Comparison of ENCODE assay signal across 15 cellular contexts in genomic region chr18:76130845-76131244, GRCh38.
"Had no signal": no experiment of that assay in that cellular context is flagged by ENCODE, and none has a peak within 500 bp of the region (broad histone marks: within the 10 kb centered on the region; RNA-seq: fewer than 3 reads in every experiment).

No MANE protein-coding gene starts in this region.

- H3K4me3 Mint-ChIP-seq: activated naive CD4-positive, alpha-beta T cell treated with anti-CD3 and anti-CD28 coated beads, Interleukin-2, amount 50 U/mL, for 24 hours; T-helper 17 cell had no signal

- H3K27me3 Mint-ChIP-seq: naive B cell, progenitor cell of endocrine pancreas, T-helper 17 cell had no signal

- H3K27me3 ChIP-seq: brain microvascular endothelial cell, sigmoid colon had no signal

- H3K36me3 ChIP-seq: brain microvascular endothelial cell, lower lobe of right lung, sigmoid colon had no signal

- DNase-seq: activated CD4-positive, alpha-beta T cell treated with anti-CD3 and anti-CD28 coated beads, Interleukin-2, amount 50 U/mL, for 1 hour; activated T-cell treated with anti-CD3 and anti-CD28 coated beads for 4 hours; amygdala; brain microvascular endothelial cell; dorsolateral prefrontal cortex; hypothalamus; lower lobe of right lung; naive B cell; sigmoid colon; stimulated activated CD4-positive, alpha-beta T cell treated with anti-CD3 and anti-CD28 coated beads, Interleukin-2, amount 100 ng/mL, for 48 hours; stimulated activated CD8-positive, alpha-beta memory T cell treated with anti-CD3 and anti-CD28 coated beads, Interleukin-4, amount 100 ng/mL, for 48 hours; stimulated activated naive CD8-positive, alpha-beta T cell treated with anti-CD3 and anti-CD28 coated beads, Interleukin-15, Interleukin-2, amounts not matched to agents 100 U/mL and 50 U/mL, for 24 hours; T-helper 17 cell had no signal

- H3K4me1 Mint-ChIP-seq: naive B cell, T-helper 17 cell had no signal

- H3K9me3 ChIP-seq: lower lobe of right lung had no signal

- H3K36me3 Mint-ChIP-seq: naive B cell had no signal

- H3K27ac Mint-ChIP-seq: activated naive CD4-positive, alpha-beta T cell treated with anti-CD3 and anti-CD28 coated beads, Interleukin-2, amount 50 U/mL, for 24 hours; naive B cell; progenitor cell of endocrine pancreas; T-helper 17 cell had no signal

- ATAC-seq: lower lobe of right lung, T-helper 17 cell had no signal

- H3K4me1 ChIP-seq: lower lobe of right lung, sigmoid colon had no signal

- H3K4me3 ChIP-seq: dorsolateral prefrontal cortex, lower lobe of right lung, sigmoid colon had no signal

- H3K27ac ChIP-seq: brain microvascular endothelial cell, dorsolateral prefrontal cortex, lower lobe of right lung, sigmoid colon had no signal
